8 cellular contexts compared by ENCODE assay signal in genomic region chr16:685967-686366, GRCh38. TPM values are rescaled to one million over a fixed set of nuclear protein-coding genes. Genes with fewer than 3 reads are reported as not detected.
DNase-seq lines count a peak whose midpoint lies in the region; ATAC-seq and TF ChIP-seq lines count a peak whose summit lies in the region.

No MANE protein-coding gene starts in this region.

- peaks cover 5% of the 10 kb centered on the region for H3F3A ChIP-seq in SK-N-SH (replicated peaks; ENCODE audit: insufficient read depth)

- POLR2A ChIA-PET in AG04450 (lab: Yijun Ruan, JAX) (no interaction called here), SK-N-SH (lab: Yijun Ruan, JAX) (no interaction called here)

- H4K20me1 ChIP-seq in SK-N-SH (ENCODE audit: insufficient read depth): peaks cover 20% of the 10 kb centered on the region

- H3K4me1 ChIP-seq in SK-N-SH (ENCODE audit: control insufficient read depth in 1 of 2, insufficient read depth in 2 of 2, low read depth in 1 of 2, low read length in 1 of 2) (peaks cover 13 to 59% of the 10 kb centered on the region in 2 experiments; a peak in 3 of 4 replicates), foreskin keratinocyte (no peaks in the 10 kb centered on the region)

- H3K9ac ChIP-seq in SK-N-SH: no peak overlapping the region

- CTCF ChIA-PET in AG04450 (lab: Charles Lee): interaction anchor here (0.7 to 1.4 kb wide), 2 partner anchors 26 to 179 kb away, joined by 3 to 4 read pairs; no protein-coding TSS in a partner anchor
- CTCF ChIA-PET in SK-N-SH (lab: Yijun Ruan, JAX): interaction anchor here (0.6 to 5.9 kb wide), 18 partner anchors 9 to 356 kb away, joined by 3 to 38 read pairs (median 4); partner anchors contain the start of genes ANTKMT, RHBDL1 and RHOT2

- H3K27ac ChIP-seq in AG04450 (ENCODE audit: low read depth, low read length) (no peak overlapping the region), SK-N-SH (ENCODE audit: low read depth in 2 of 2, low read length in 1 of 2) (peak overlapping the region in 1 of 2 experiments; percentile 47; a peak in 1 of 4 replicates), foreskin keratinocyte (no peak overlapping the region)

- peak; percentile 36 for TF ChIP-seq CTCF in AG04450 (IDR thresholded peaks at IDR 0.05; ENCODE audit: low read depth, low read length)
- TF ChIP-seq CTCF in GM10266 (IDR thresholded peaks at IDR 0.05; ENCODE audit: control insufficient read depth, insufficient read depth, low read depth, missing control alignments): peak; percentile 46
- TF ChIP-seq CTCF in SK-N-SH (IDR thresholded peaks at IDR 0.05): peak; percentile 66
- peak; percentile 57 for TF ChIP-seq CTCF in foreskin keratinocyte (conservative IDR thresholded peaks at IDR 0.05)

- H2AFZ ChIP-seq in SK-N-SH (ENCODE audit: low read depth): no peak overlapping the region

- no peak for TF ChIP-seq EP300 in SK-N-SH (IDR thresholded peaks at IDR 0.05; ENCODE audit: borderline replicate concordance in 1 of 2, low read depth in 1 of 2, low read length in 1 of 2)

- H3K27me3 ChIP-seq in AG04450 (ENCODE audit: control insufficient read depth, insufficient read depth, low read length) (no peaks in the 10 kb centered on the region), SK-N-SH (ENCODE audit: insufficient read depth) (no peaks in the 10 kb centered on the region), foreskin keratinocyte (no peaks in the 10 kb centered on the region)

- no peak for ATAC-seq in foreskin keratinocyte
- ATAC-seq in HG03439 (IDR thresholded peaks at IDR 0.05; ENCODE audit: unreplicated experiment): no peak
- ATAC-seq in GM18519 (IDR thresholded peaks at IDR 0.05; ENCODE audit: low FRiP score, unreplicated experiment): no peak
- no peak for ATAC-seq in GM18873 (IDR thresholded peaks at IDR 0.05; ENCODE audit: low FRiP score, unreplicated experiment)

- H3K9me3 ChIP-seq in AG04450 (ENCODE audit: control insufficient read depth, insufficient read depth, low read length) (peaks cover 13% of the 10 kb centered on the region; the same call in 1 of the 2 replicates), SK-N-SH (no peaks in the 10 kb centered on the region)

- no peaks in the 10 kb centered on the region for H3K9me2 ChIP-seq in SK-N-SH

- H3K4me3 ChIP-seq in AG04450 (ENCODE audit: low read depth, low read length) (no peak overlapping the region), SK-N-SH (ENCODE audit: low read depth in 2 of 2, low read length in 1 of 2) (no peak overlapping the region)

- peaks cover 13 to 39% of the 10 kb centered on the region in 2 experiments for H3K36me3 ChIP-seq in SK-N-SH (replicated peaks in 1 of 2; ENCODE audit: control insufficient read depth in 1 of 2, insufficient read depth in 2 of 2, low read length in 1 of 2)

- no peak; the same call in 1 of the 2 replicates for TF ChIP-seq RAD21 in SK-N-SH (IDR thresholded peaks at IDR 0.05; ENCODE audit: low read length)

- H3K79me2 ChIP-seq in SK-N-SH (ENCODE audit: insufficient read depth): peaks cover 40% of the 10 kb centered on the region

- H3K4me2 ChIP-seq in SK-N-SH: peak overlapping the region; percentile 37; the same call in 1 of the 2 replicates

- no peak for DNase-seq in AG04450 (ENCODE audit: low read depth, low spot score)
- DNase-seq in GM10266 (ENCODE audit: extremely low spot score): no peak
- peak; percentile 84 for DNase-seq in SK-N-SH
- DNase-seq in foreskin keratinocyte: no peak
- DNase-seq in stimulated activated CD4-positive, alpha-beta T cell treated with anti-CD3 and anti-CD28 coated beads, Interleukin-2, amount 100 ng/mL, for 48 hours: no peak

- 94% methylated on average over 2 of the region's 10 CpGs for WGBS in SK-N-SH (ENCODE audit: low lambda C conversion rate)

TF ChIP-seq in SK-N-SH, 30 proteins besides CTCF, POLR2A, EP300 and RAD21:
- TF ChIP-seq USF1 (IDR thresholded peaks at IDR 0.05; ENCODE audit: borderline replicate concordance, low read depth) (no peak), MAX (IDR thresholded peaks at IDR 0.05; ENCODE audit: low read depth) (peak; percentile 41; the same call in 1 of the 2 replicates), GABPA (IDR thresholded peaks at IDR 0.05; ENCODE audit: low read depth) (no peak), USF2 (IDR thresholded peaks at IDR 0.05; ENCODE audit: borderline replicate concordance, low read depth, low read length) (no peak), FOSL2 (IDR thresholded peaks at IDR 0.05; ENCODE audit: borderline replicate concordance, low read depth) (no peak)
TF ChIP-seq in SK-N-SH: peak in this region for 1.

RNA-seq across cellular contexts. Expression of gene JMJD8, which starts 1.8 kb away (rescaled TPM):
- polyA plus RNA-seq in AG04450 (2011; rRNA removed) (33.1 and 51.4 TPM in 2 replicates), SK-N-SH (2012; rRNA removed) (49.2 and 67.0 TPM in 2 replicates), foreskin keratinocyte (48.0 and 58.7 TPM in 2 replicates)
- polyA minus RNA-seq in AG04450 (2011; rRNA and poly(A)+ RNA removed): 15.5 and 22.8 TPM in 2 replicates
- 26.2 and 45.4 TPM in 2 replicates for polyA plus RNA-seq in SK-N-SH (2012; cell fraction: cytosol; rRNA removed)
- polyA plus RNA-seq in SK-N-SH (2012; cell fraction: nucleus; rRNA removed): 89.7 and 119 TPM in 2 replicates
- 42.3 and 45.9 TPM in 2 replicates for total RNA-seq in foreskin keratinocyte

RNA-seq across cellular contexts. Expression of gene WDR24, which starts 4.2 kb away (rescaled TPM):
- polyA plus RNA-seq in AG04450 (2011; rRNA removed): 2.0 and 3.6 TPM in 2 replicates
- 2.3 and 2.7 TPM in 2 replicates for polyA minus RNA-seq in AG04450 (2011; rRNA and poly(A)+ RNA removed)
- polyA plus RNA-seq in SK-N-SH (2012; rRNA removed): 5.0 and 6.4 TPM in 2 replicates
- 1.8 and 3.1 TPM in 2 replicates for polyA plus RNA-seq in SK-N-SH (2012; cell fraction: cytosol; rRNA removed)
- polyA plus RNA-seq in SK-N-SH (2012; cell fraction: nucleus; rRNA removed): 23.2 and 33.0 TPM in 2 replicates
- total RNA-seq in foreskin keratinocyte: 7.9 and 8.2 TPM in 2 replicates
- 6.9 and 7.2 TPM in 2 replicates for polyA plus RNA-seq in foreskin keratinocyte

RNA-seq across cellular contexts. Expression of gene STUB1, which starts 5.8 kb away (rescaled TPM):
- polyA plus RNA-seq in AG04450 (2011; rRNA removed) (88.8 and 109 TPM in 2 replicates), SK-N-SH (2012; rRNA removed) (268 and 323 TPM in 2 replicates), foreskin keratinocyte (167 and 172 TPM in 2 replicates)
- polyA minus RNA-seq in AG04450 (2011; rRNA and poly(A)+ RNA removed): 25.4 and 34.7 TPM in 2 replicates
- polyA plus RNA-seq in SK-N-SH (2012; cell fraction: cytosol; rRNA removed): 198 and 270 TPM in 2 replicates
- polyA plus RNA-seq in SK-N-SH (2012; cell fraction: nucleus; rRNA removed): 616 and 791 TPM in 2 replicates
- total RNA-seq in foreskin keratinocyte: 125 and 138 TPM in 2 replicates

RNA-seq across cellular contexts. Expression of gene RHBDL1, which starts 10.5 kb away (rescaled TPM):
- polyA plus RNA-seq in AG04450 (2011; rRNA removed) (1.5 and 1.7 TPM in 2 replicates), SK-N-SH (2012; rRNA removed) (4.1 and 6.8 TPM in 2 replicates), foreskin keratinocyte (1.6 and 3.0 TPM in 2 replicates)
- polyA minus RNA-seq in AG04450 (2011; rRNA and poly(A)+ RNA removed): 0.23 and 0.35 TPM in 2 replicates
- polyA plus RNA-seq in SK-N-SH (2012; cell fraction: cytosol; rRNA removed): 0.27 and 0.37 TPM in 2 replicates
- 57.6 and 90.7 TPM in 2 replicates for polyA plus RNA-seq in SK-N-SH (2012; cell fraction: nucleus; rRNA removed)
- 1.3 and 2.0 TPM in 2 replicates for total RNA-seq in foreskin keratinocyte

RNA-seq across cellular contexts. Expression of gene RHOT2, which starts 18.0 kb away (rescaled TPM):
- polyA plus RNA-seq in AG04450 (2011; rRNA removed) (38.0 and 53.3 TPM in 2 replicates), SK-N-SH (2012; rRNA removed) (229 and 255 TPM in 2 replicates), foreskin keratinocyte (93.6 and 104 TPM in 2 replicates)
- 28.1 and 42.2 TPM in 2 replicates for polyA minus RNA-seq in AG04450 (2011; rRNA and poly(A)+ RNA removed)
- polyA plus RNA-seq in SK-N-SH (2012; cell fraction: cytosol; rRNA removed): 35.0 and 57.3 TPM in 2 replicates
- 1,708 and 2,289 TPM in 2 replicates for polyA plus RNA-seq in SK-N-SH (2012; cell fraction: nucleus; rRNA removed)
- 70.3 and 75.5 TPM in 2 replicates for total RNA-seq in foreskin keratinocyte
